Comparison of ENCODE assay signal across 28 cellular contexts in genomic region chr17:55160501-55160900, GRCh38.
"Had no signal": no experiment of that assay in that cellular context is flagged by ENCODE, and none has a peak within 500 bp of the region (broad histone marks: within the 10 kb centered on the region; RNA-seq: fewer than 3 reads in every experiment).

No MANE protein-coding gene starts in this region.

- H3K27ac Mint-ChIP-seq: activated CD4-positive, alpha-beta memory T cell treated with anti-CD3 and anti-CD28 coated beads for 36 hours; activated CD4-positive, alpha-beta T cell treated with anti-CD3 and anti-CD28 coated beads for 36 hours; activated CD4-positive, alpha-beta T cell treated with anti-CD3 and anti-CD28 coated beads, Interleukin-2, amount 10 ng/mL, durations not matched to agents 24 days and 14 days; activated CD8-positive, alpha-beta memory T cell treated with anti-CD3 and anti-CD28 coated beads, Interleukin-2, amount 10 ng/mL, durations not matched to agents 7 days and 5 days; activated CD8-positive, alpha-beta T cell treated with anti-CD3 and anti-CD28 coated beads, Interleukin-2, amount 10 ng/mL, durations not matched to agents 7 days and 5 days; activated naive CD4-positive, alpha-beta T cell treated with anti-CD3 and anti-CD28 coated beads, Interleukin-2, amount 10 ng/mL, durations not matched to agents 7 days and 5 days; activated naive CD4-positive, alpha-beta T cell treated with anti-CD3 and anti-CD28 coated beads, Interleukin-2, amount 50 U/mL, for 72 hours; activated naive CD8-positive, alpha-beta T cell treated with anti-CD3 and anti-CD28 coated beads, Interleukin-2, amount 10 ng/mL, durations not matched to agents 7 days and 5 days; activated T-helper 1 cell treated with anti-CD3 and anti-CD28 coated beads, Interleukin-12 subunit alpha, Interleukin-12 subunit beta, Interleukin-2, Interleukin-4 antibody, amounts not matched to agents 30 ng/mL and 10 ng/mL and 1 ng/mL, durations not matched to agents 14 hours and 24 hours and 36 hours; activated T-helper 2 cell treated with anti-CD3 and anti-CD28 coated beads, Interferon-gamma antibody, Interleukin-2, Interleukin-4, amounts not matched to agents 10 μg/mL and 5 μg/mL and 100 μg/mL, durations not matched to agents 14 hours and 24 hours and 36 hours; brain; dendritic cell treated with granulocyte-macrophage colony-stimulating factor and Interleukin-4, amounts not matched to agents 40 ng/mL and 50 ng/mL, for 4 days; endodermal cell had no signal

- H3K27me3 ChIP-seq: ascending aorta, dorsolateral prefrontal cortex had no signal

- H3K4me3 ChIP-seq: ascending aorta, coronary artery, dorsolateral prefrontal cortex had no signal

- DNase-seq: activated CD4-positive, alpha-beta memory T cell treated with anti-CD3 and anti-CD28 coated beads for 36 hours; activated CD4-positive, alpha-beta T cell treated with anti-CD3 and anti-CD28 coated beads for 36 hours; activated CD4-positive, alpha-beta T cell treated with anti-CD3 and anti-CD28 coated beads, Interleukin-2, amount 10 ng/mL, durations not matched to agents 24 days and 14 days; activated CD4-positive, CD25-positive, alpha-beta regulatory T cell; activated CD4-positive, CD25-positive, alpha-beta regulatory T cell treated with anti-CD3 and anti-CD28 coated beads, Interleukin-2, amount 50 U/mL, for 72 hours; activated CD8-positive, alpha-beta memory T cell treated with anti-CD3 and anti-CD28 coated beads, Interleukin-2, amount 10 ng/mL, durations not matched to agents 7 days and 5 days; activated CD8-positive, alpha-beta memory T cell treated with anti-CD3 and anti-CD28 coated beads, Interleukin-2, amount 50 U/mL, for 4 hours; activated CD8-positive, alpha-beta T cell treated with anti-CD3 and anti-CD28 coated beads, Interleukin-2, amount 10 ng/mL, durations not matched to agents 7 days and 5 days; activated effector memory CD4-positive, alpha-beta T cell treated with anti-CD3 and anti-CD28 coated beads, Interleukin-2, amount 50 U/mL, for 16 hours; activated naive CD4-positive, alpha-beta T cell treated with anti-CD3 and anti-CD28 coated beads, Interleukin-2, amount 10 ng/mL, durations not matched to agents 7 days and 5 days; activated naive CD8-positive, alpha-beta T cell treated with anti-CD3 and anti-CD28 coated beads, Interleukin-2, amount 10 ng/mL, durations not matched to agents 7 days and 5 days; activated T-cell treated with anti-CD3 and anti-CD28 coated beads, Interleukin-2, amount 50 U/mL, for 1 hour; activated T-cell treated with anti-CD3 and anti-CD28 coated beads, Interleukin-2, amount 50 U/mL, for 48 hours; dorsolateral prefrontal cortex; effector memory CD4-positive, alpha-beta T cell; endodermal cell; foreskin fibroblast; T-helper 2 cell had no signal

- H3K36me3 ChIP-seq: ascending aorta had no signal

- H3K27ac ChIP-seq: ascending aorta, coronary artery, dorsolateral prefrontal cortex had no signal

- H3K9me3 ChIP-seq: ascending aorta had no signal

- H3K4me1 ChIP-seq: ascending aorta had no signal

- H3K36me3 Mint-ChIP-seq: activated CD4-positive, alpha-beta memory T cell treated with anti-CD3 and anti-CD28 coated beads for 36 hours; activated CD8-positive, alpha-beta memory T cell treated with anti-CD3 and anti-CD28 coated beads, Interleukin-2, amount 10 ng/mL, durations not matched to agents 7 days and 5 days; activated naive CD4-positive, alpha-beta T cell treated with anti-CD3 and anti-CD28 coated beads, Interleukin-2, amount 10 ng/mL, durations not matched to agents 7 days and 5 days had no signal

- H3K9me3 Mint-ChIP-seq: activated CD4-positive, alpha-beta memory T cell treated with anti-CD3 and anti-CD28 coated beads for 36 hours; activated CD4-positive, alpha-beta T cell treated with anti-CD3 and anti-CD28 coated beads, Interleukin-2, amount 10 ng/mL, durations not matched to agents 24 days and 14 days; activated naive CD4-positive, alpha-beta T cell treated with anti-CD3 and anti-CD28 coated beads, Interleukin-2, amount 10 ng/mL, durations not matched to agents 7 days and 5 days; activated naive CD4-positive, alpha-beta T cell treated with anti-CD3 and anti-CD28 coated beads, Interleukin-2, amount 50 U/mL, for 72 hours; activated naive CD8-positive, alpha-beta T cell treated with anti-CD3 and anti-CD28 coated beads, Interleukin-2, amount 10 ng/mL, durations not matched to agents 7 days and 5 days; activated T-helper 1 cell treated with anti-CD3 and anti-CD28 coated beads, Interleukin-12 subunit alpha, Interleukin-12 subunit beta, Interleukin-2, Interleukin-4 antibody, amounts not matched to agents 30 ng/mL and 10 ng/mL and 1 ng/mL, durations not matched to agents 14 hours and 24 hours and 36 hours; activated T-helper 2 cell treated with anti-CD3 and anti-CD28 coated beads, Interferon-gamma antibody, Interleukin-2, Interleukin-4, amounts not matched to agents 10 μg/mL and 5 μg/mL and 100 μg/mL, durations not matched to agents 14 hours and 24 hours and 36 hours; central memory CD8-positive, alpha-beta T cell; dendritic cell treated with granulocyte-macrophage colony-stimulating factor and Interleukin-4, amounts not matched to agents 40 ng/mL and 50 ng/mL, for 4 days; endodermal cell had no signal

- FAIRE-seq: bronchial epithelial cell had no signal

- H3K4me3 Mint-ChIP-seq: activated CD4-positive, alpha-beta memory T cell treated with anti-CD3 and anti-CD28 coated beads for 36 hours; activated CD4-positive, alpha-beta T cell treated with anti-CD3 and anti-CD28 coated beads for 36 hours; activated CD4-positive, alpha-beta T cell treated with anti-CD3 and anti-CD28 coated beads, Interleukin-2, amount 10 ng/mL, durations not matched to agents 24 days and 14 days; activated CD8-positive, alpha-beta memory T cell treated with anti-CD3 and anti-CD28 coated beads, Interleukin-2, amount 10 ng/mL, durations not matched to agents 7 days and 5 days; activated CD8-positive, alpha-beta T cell treated with anti-CD3 and anti-CD28 coated beads, Interleukin-2, amount 10 ng/mL, durations not matched to agents 7 days and 5 days; activated naive CD4-positive, alpha-beta T cell treated with anti-CD3 and anti-CD28 coated beads, Interleukin-2, amount 10 ng/mL, durations not matched to agents 7 days and 5 days; activated naive CD8-positive, alpha-beta T cell treated with anti-CD3 and anti-CD28 coated beads, Interleukin-2, amount 10 ng/mL, durations not matched to agents 7 days and 5 days; activated T-helper 1 cell treated with anti-CD3 and anti-CD28 coated beads, Interleukin-12 subunit alpha, Interleukin-12 subunit beta, Interleukin-2, Interleukin-4 antibody, amounts not matched to agents 30 ng/mL and 10 ng/mL and 1 ng/mL, durations not matched to agents 14 hours and 24 hours and 36 hours; brain; central memory CD8-positive, alpha-beta T cell; dendritic cell treated with granulocyte-macrophage colony-stimulating factor and Interleukin-4, amounts not matched to agents 40 ng/mL and 50 ng/mL, for 4 days; endodermal cell had no signal

- H3K27me3 Mint-ChIP-seq: activated CD4-positive, alpha-beta memory T cell treated with anti-CD3 and anti-CD28 coated beads for 36 hours; activated CD4-positive, alpha-beta T cell treated with anti-CD3 and anti-CD28 coated beads for 36 hours; activated CD4-positive, alpha-beta T cell treated with anti-CD3 and anti-CD28 coated beads, Interleukin-2, amount 10 ng/mL, durations not matched to agents 24 days and 14 days; activated CD8-positive, alpha-beta memory T cell treated with anti-CD3 and anti-CD28 coated beads, Interleukin-2, amount 10 ng/mL, durations not matched to agents 7 days and 5 days; activated naive CD4-positive, alpha-beta T cell treated with anti-CD3 and anti-CD28 coated beads, Interleukin-2, amount 10 ng/mL, durations not matched to agents 7 days and 5 days; activated naive CD8-positive, alpha-beta T cell treated with anti-CD3 and anti-CD28 coated beads, Interleukin-2, amount 10 ng/mL, durations not matched to agents 7 days and 5 days; brain; central memory CD8-positive, alpha-beta T cell; dendritic cell treated with granulocyte-macrophage colony-stimulating factor and Interleukin-4, amounts not matched to agents 40 ng/mL and 50 ng/mL, for 4 days had no signal

- H3K4me1 Mint-ChIP-seq: activated CD4-positive, alpha-beta T cell treated with anti-CD3 and anti-CD28 coated beads for 36 hours; activated CD4-positive, alpha-beta T cell treated with anti-CD3 and anti-CD28 coated beads, Interleukin-2, amount 10 ng/mL, durations not matched to agents 24 days and 14 days; activated naive CD4-positive, alpha-beta T cell treated with anti-CD3 and anti-CD28 coated beads, Interleukin-2, amount 10 ng/mL, durations not matched to agents 7 days and 5 days; endodermal cell had no signal

- ATAC-seq: activated CD4-positive, alpha-beta T cell treated with anti-CD3 and anti-CD28 coated beads for 36 hours; activated CD8-positive, alpha-beta memory T cell treated with anti-CD3 and anti-CD28 coated beads, Interleukin-2, amount 10 ng/mL, durations not matched to agents 7 days and 5 days; activated CD8-positive, alpha-beta T cell treated with anti-CD3 and anti-CD28 coated beads, Interleukin-2, amount 10 ng/mL, durations not matched to agents 7 days and 5 days; activated naive CD4-positive, alpha-beta T cell treated with anti-CD3 and anti-CD28 coated beads, Interleukin-2, amount 50 U/mL, for 72 hours; esophagus mucosa had no signal
